Comparison of ENCODE assay signal across 14 cellular contexts in the genomic region with DNA sequence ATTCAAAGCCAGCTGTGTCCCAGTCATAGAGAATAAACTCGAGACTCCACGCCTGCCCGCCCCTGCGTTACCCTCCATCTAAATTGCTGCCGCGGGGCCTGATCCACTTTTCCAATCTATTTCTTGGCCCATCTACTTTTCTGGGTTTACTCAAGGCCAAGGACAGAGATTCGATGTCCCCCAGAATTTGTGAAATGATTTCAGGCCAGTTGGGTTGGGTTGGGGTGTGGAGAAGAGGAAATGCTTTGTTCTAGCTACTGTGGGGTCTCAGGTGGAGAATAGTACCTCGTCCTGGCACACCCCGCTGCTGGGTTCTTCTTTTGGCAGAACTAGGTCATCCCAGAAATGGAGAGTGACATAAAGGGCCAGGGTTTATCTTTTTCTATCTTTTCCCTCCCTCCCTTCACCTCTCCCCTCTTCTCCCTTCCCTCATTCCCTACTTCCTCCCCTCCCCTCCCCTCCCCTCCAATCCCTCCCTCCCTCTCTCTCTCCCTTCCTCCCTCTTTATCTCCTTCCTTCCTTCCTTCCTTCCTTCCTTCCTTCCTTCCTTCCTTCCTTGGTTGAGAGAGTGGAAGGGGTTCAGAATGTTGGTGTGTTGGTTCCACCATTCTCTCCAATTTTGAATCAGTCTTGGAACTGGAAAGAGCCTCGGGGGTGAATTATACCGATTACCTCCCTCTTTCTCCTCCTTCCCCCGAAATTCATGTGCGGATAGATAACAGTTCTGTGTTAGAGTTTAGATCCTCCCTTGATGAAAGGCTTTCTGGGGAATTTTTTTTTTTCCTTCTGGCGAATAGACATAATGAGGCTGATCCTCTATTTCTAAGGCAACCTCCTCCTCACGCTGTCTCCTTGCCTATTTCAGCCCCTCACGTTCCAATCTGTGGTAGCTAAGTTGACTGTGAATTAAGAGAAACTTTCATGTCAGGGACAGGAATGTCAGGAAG. TPM values are rescaled to one million over a fixed set of nuclear protein-coding genes. Genes with fewer than 3 reads are reported as not detected.
A peak's percentile ranks its signal among the peaks of the same experiment; 100 is the strongest.
DNase-seq lines count a peak whose midpoint lies in the region; ATAC-seq and TF ChIP-seq lines count a peak whose summit lies in the region.
"Had no signal": no experiment of that assay in that cellular context is flagged by ENCODE, and none has a peak within 500 bp of the region (broad histone marks: within the 10 kb centered on the region; RNA-seq: fewer than 3 reads in every experiment).

No MANE protein-coding gene starts in this region.

- intact Hi-C loops in Right ventricle myocardium inferior (cut with DNase I), result no loop called here
- intact Hi-C loops in cardiac septum (cut with DNase I), result no loop called here
- intact Hi-C loops in naive thymus-derived CD4-positive, alpha-beta T cell (cut with micrococcal nuclease), result no loop called here

- peaks cover 4 to 18% (median 7%) of the 10 kb centered on the region in 7 donors for H3K4me1 Mint-ChIP-seq in naive thymus-derived CD4-positive, alpha-beta T cell

- no peak overlapping the region for H3K4me3 ChIP-seq in naive thymus-derived CD4-positive, alpha-beta T cell (ENCODE audit: low read length)
- peak overlapping the region; percentile 63 for H3K4me3 ChIP-seq in thoracic aorta

- peak; percentile 52 for DNase-seq in Right ventricle myocardium inferior (ENCODE audit: missing footprints)
- DNase-seq in cardiac septum (ENCODE audit: low spot score), result no peak
- no peak for DNase-seq in naive thymus-derived CD4-positive, alpha-beta T cell
- no peak for DNase-seq in thoracic aorta (ENCODE audit: low spot score)
- DNase-seq in NCI-H748 treated with DMSO at 0.1 percent for 48 hours (lab: John Stamatoyannopoulos, UW), result no peak
- no peak for DNase-seq in glomerular visceral epithelial cell (ENCODE audit: extremely low spot score)
- DNase-seq: activated CD8-positive, alpha-beta T cell treated with anti-CD3 and anti-CD28 coated beads for 36 hours; activated naive CD4-positive, alpha-beta T cell treated with Interleukin-2 at 50 U/mL for 16 hours; cortex of kidney had no signal

- no peak overlapping the region for H3K27ac Mint-ChIP-seq in naive thymus-derived CD4-positive, alpha-beta T cell
- H3K27ac Mint-ChIP-seq: activated CD8-positive, alpha-beta T cell treated with anti-CD3 and anti-CD28 coated beads for 36 hours; IgD-negative memory B cell; natural killer cell treated with Interleukin-12 subunit alpha and Interleukin-12 subunit beta and Interleukin-15 and Interleukin-18, amount 100 ng/mL, for 72 hours had no signal

- CTCF ChIA-PET in naive thymus-derived CD4-positive, alpha-beta T cell (lab: Charles Lee), result no interaction called here

- TF ChIP-seq CTCF in thoracic aorta (IDR thresholded peaks at IDR 0.05), result no peak

- H3K36me3 Mint-ChIP-seq in naive thymus-derived CD4-positive, alpha-beta T cell, result peaks cover 0 to 4% (median 0%) of the 10 kb centered on the region in 5 donors

- H3K27me3 Mint-ChIP-seq in naive thymus-derived CD4-positive, alpha-beta T cell, result peaks cover 55 to 74% (median 61%) of the 10 kb centered on the region in 5 donors

- H3K27me3 ChIP-seq in naive thymus-derived CD4-positive, alpha-beta T cell (ENCODE audit: control insufficient read depth in 2 of 2, insufficient read depth in 2 of 2, low read length in 2 of 2), result peaks cover 4 to 5% of the 10 kb centered on the region in 2 donors
- H3K27me3 ChIP-seq in thoracic aorta (replicated peaks; ENCODE audit: insufficient read depth), result no peaks in the 10 kb centered on the region

- H3K36me3 ChIP-seq in naive thymus-derived CD4-positive, alpha-beta T cell (ENCODE audit: control insufficient read depth in 2 of 3, insufficient read depth in 3 of 3, low read length in 3 of 3), result no peaks in the 10 kb centered on the region
- no peaks in the 10 kb centered on the region for H3K36me3 ChIP-seq in thoracic aorta

- no peaks in the 10 kb centered on the region for H3K4me1 ChIP-seq in naive thymus-derived CD4-positive, alpha-beta T cell (ENCODE audit: control insufficient read depth in 2 of 2, insufficient read depth in 2 of 2, low read length in 2 of 2)
- peaks cover 7 to 18% of the 10 kb centered on the region in 2 donors for H3K4me1 ChIP-seq in thoracic aorta (ENCODE audit: control insufficient read depth in 1 of 2, low read depth in 2 of 2)

- H3K4me3 Mint-ChIP-seq in naive thymus-derived CD4-positive, alpha-beta T cell, result peak overlapping the region in 7 of 10 donors; percentile 15 to 70 (median 45)
- H3K4me3 Mint-ChIP-seq: activated CD8-positive, alpha-beta T cell treated with anti-CD3 and anti-CD28 coated beads for 36 hours; natural killer cell treated with Interleukin-12 subunit alpha and Interleukin-12 subunit beta and Interleukin-15 and Interleukin-18, amount 100 ng/mL, for 72 hours had no signal

- H3K27ac ChIP-seq in cingulate gyrus (ENCODE audit: low read depth, low read length), result peak overlapping the region; percentile 94
- no peak overlapping the region for H3K27ac ChIP-seq in naive thymus-derived CD4-positive, alpha-beta T cell (ENCODE audit: low read depth, low read length)
- no peak overlapping the region for H3K27ac ChIP-seq in thoracic aorta
- H3K27ac ChIP-seq: RWPE1 had no signal

- H3K9me3 Mint-ChIP-seq in naive thymus-derived CD4-positive, alpha-beta T cell, result peaks cover 0 to 8% (median 3%) of the 10 kb centered on the region in 11 donors
- H3K9me3 Mint-ChIP-seq: activated CD8-positive, alpha-beta T cell treated with anti-CD3 and anti-CD28 coated beads for 36 hours had no signal

- H3K9me3 ChIP-seq in naive thymus-derived CD4-positive, alpha-beta T cell (ENCODE audit: control insufficient read depth in 2 of 3, low read length in 3 of 3), result no peaks in the 10 kb centered on the region
- no peaks in the 10 kb centered on the region for H3K9me3 ChIP-seq in thoracic aorta

- POLR2A ChIA-PET in naive thymus-derived CD4-positive, alpha-beta T cell (lab: Charles Lee), result no interaction called here

- ATAC-seq in Right ventricle myocardium inferior (no peak), thoracic aorta (ENCODE audit: insufficient number of reproducible peaks, low FRiP score, low read depth) (no peak), GM21825 (IDR thresholded peaks at IDR 0.05; ENCODE audit: unreplicated experiment) (no peak)
- ATAC-seq in naive thymus-derived CD4-positive, alpha-beta T cell, result no peak

RNA-seq across cellular contexts. Expression of gene TMEM229A, which starts 1.2 kb away (rescaled TPM):
- total RNA-seq in Right ventricle myocardium inferior (not detected), cardiac septum (0.24 TPM), thoracic aorta (not detected)
- total RNA-seq in naive thymus-derived CD4-positive, alpha-beta T cell, result not detected
- not detected for polyA plus RNA-seq in naive thymus-derived CD4-positive, alpha-beta T cell
- total RNA-seq: activated CD8-positive, alpha-beta T cell treated with anti-CD3 and anti-CD28 coated beads for 36 hours; natural killer cell treated with Interleukin-12 subunit alpha and Interleukin-12 subunit beta and Interleukin-15 and Interleukin-18, amount 100 ng/mL, for 72 hours had no signal
- polyA plus RNA-seq: IgD-negative memory B cell had no signal
